ENCODE assay signal across 10 cellular contexts in the genomic region with DNA sequence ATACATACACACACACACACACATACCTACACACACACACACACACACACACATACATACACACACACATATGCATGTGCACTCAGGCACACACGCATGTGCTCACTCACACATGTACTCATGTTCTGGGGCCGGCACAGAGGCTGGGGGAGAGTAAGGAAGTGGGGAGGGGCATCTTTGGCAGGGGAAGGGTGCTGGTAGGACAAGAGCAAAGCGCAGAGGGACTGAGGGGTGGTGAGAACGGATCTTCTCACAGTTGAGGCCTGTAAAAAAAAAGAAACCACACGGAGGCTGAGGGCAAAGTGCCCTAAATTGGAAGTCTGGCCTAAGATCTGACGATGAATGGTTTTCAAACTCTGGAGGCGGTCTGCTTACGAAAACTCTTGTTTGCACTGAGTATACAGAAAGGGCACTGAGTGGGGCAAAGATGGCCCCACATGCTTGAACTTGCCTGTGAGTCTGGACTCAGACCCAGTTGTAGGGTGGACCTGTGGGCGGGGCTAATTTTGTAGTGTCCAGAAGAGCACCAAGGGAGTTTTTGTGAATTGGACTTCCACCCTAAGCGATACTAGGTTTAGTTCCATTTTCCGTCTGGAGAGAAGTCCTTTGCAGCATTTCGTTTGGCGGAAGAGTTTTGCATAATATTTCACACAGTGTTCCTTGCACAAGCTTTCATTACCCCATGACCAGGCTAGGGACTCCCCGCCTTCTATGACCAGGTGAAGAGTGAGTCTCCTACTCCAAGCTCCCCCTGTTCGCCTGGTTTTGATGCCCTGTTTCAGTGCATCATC.
DNase-seq lines count a peak whose midpoint lies in the region; ATAC-seq and TF ChIP-seq lines count a peak whose summit lies in the region.
"Had no signal": no experiment of that assay in that cellular context is flagged by ENCODE, and none has a peak within 500 bp of the region (broad histone marks: within the 10 kb centered on the region; RNA-seq: fewer than 3 reads in every experiment).

No MANE protein-coding gene starts in this region.

- DNase-seq in SIG-M5 treated with dmso at 0.1 percent for 504 hours (lab: John Stamatoyannopoulos, UW; ENCODE audit: unreplicated experiment) (peak; percentile 99), omental fat pad (ENCODE audit: low spot score) (no peak), DMS 273 treated with DMSO at 0.1 percent for 48 hours (lab: John Stamatoyannopoulos, UW) (no peak), T-helper 9 cell (no peak)
- DNase-seq in stimulated activated naive CD4-positive, alpha-beta T cell treated with Interleukin-2 at 50 U/mL for 16 hours (lab: John Stamatoyannopoulos, UW) = no peak
- DNase-seq: hypothalamus; stimulated activated CD4-positive, alpha-beta T cell treated with anti-CD3 and anti-CD28 coated beads, Interleukin-12 subunit alpha, Interleukin-12 subunit beta, amount 100 ng/mL, for 4 hours had no signal

- peak; percentile 65 for ATAC-seq in GM18873 (IDR thresholded peaks at IDR 0.05; ENCODE audit: low FRiP score, unreplicated experiment)
- peak; percentile 71 for ATAC-seq in HG02623 (IDR thresholded peaks at IDR 0.05; ENCODE audit: unreplicated experiment)
- ATAC-seq in omental fat pad (ENCODE audit: low FRiP score) = peak; percentile 17
- ATAC-seq in HG03025 (IDR thresholded peaks at IDR 0.05; ENCODE audit: low FRiP score, unreplicated experiment) = no peak

- TF ChIP-seq CTCF in omental fat pad (IDR thresholded peaks at IDR 0.05) = no peak
